20 cellular contexts compared by ENCODE assay signal in genomic region chr12:79707830-79708229, GRCh38. TPM values are rescaled to one million over a fixed set of nuclear protein-coding genes. Genes with fewer than 3 reads are reported as not detected.
DNase-seq lines count a peak whose midpoint lies in the region; ATAC-seq and TF ChIP-seq lines count a peak whose summit lies in the region.
"Had no signal": no experiment of that assay in that cellular context is flagged by ENCODE, and none has a peak within 500 bp of the region (broad histone marks: within the 10 kb centered on the region; RNA-seq: fewer than 3 reads in every experiment).

No MANE protein-coding gene starts in this region.

- H3K27ac Mint-ChIP-seq in MCF 10A (ENCODE audit: low read depth, unreplicated experiment) = no peak overlapping the region
- H3K27ac Mint-ChIP-seq: CD4-positive, CD25-positive, alpha-beta regulatory T cell; CD8-positive, alpha-beta memory T cell; IgD-negative memory B cell had no signal

- in situ Hi-C loops in T47D (cut with HindIII; ENCODE audit: low pct_unique_long_range_greater_than_20kb, low sequenced_read_pairs) = no loop called here

- POLR2A ChIA-PET in MCF 10A (lab: Yijun Ruan, JAX) = interaction anchor here (1.4 to 2.4 kb wide), 3 partner anchors 15 to 17 kb away, joined by 4 to 13 read pairs (median 5); partner anchors contain the start of gene PAWR

- ATAC-seq in left colon = peak; percentile 60
- ATAC-seq in HG03039 (IDR thresholded peaks at IDR 0.05; ENCODE audit: unreplicated experiment) = no peak
- ATAC-seq in GM21390 (IDR thresholded peaks at IDR 0.05; ENCODE audit: unreplicated experiment) = no peak

- H3K4me3 ChIP-seq in LNCaP clone FGC (ENCODE audit: low read depth, low read length) = no peak overlapping the region
- H3K4me3 ChIP-seq: HAP-1 had no signal

- no peaks in the 10 kb centered on the region for H3K9me3 Mint-ChIP-seq in MCF 10A (ENCODE audit: unreplicated experiment)
- H3K9me3 Mint-ChIP-seq: CD8-positive, alpha-beta memory T cell had no signal

- H3K4me1 Mint-ChIP-seq in MCF 10A (ENCODE audit: insufficient read depth, unreplicated experiment) = peaks cover 5% of the 10 kb centered on the region
- H3K4me1 Mint-ChIP-seq: CD4-positive, CD25-positive, alpha-beta regulatory T cell; CD8-positive, alpha-beta memory T cell; IgD-negative memory B cell had no signal

- H3K27me3 Mint-ChIP-seq in MCF 10A (ENCODE audit: insufficient read depth, unreplicated experiment) = no peaks in the 10 kb centered on the region

- H3K4me3 Mint-ChIP-seq in MCF 10A (ENCODE audit: unreplicated experiment) = no peak overlapping the region
- H3K4me3 Mint-ChIP-seq: CD4-positive, CD25-positive, alpha-beta regulatory T cell; CD8-positive, alpha-beta memory T cell; IgD-negative memory B cell had no signal

- TF ChIP-seq CTCF in MCF 10A (IDR thresholded peaks at IDR 0.05; ENCODE audit: unreplicated experiment) = no peak
- TF ChIP-seq CTCF in LNCaP clone FGC (IDR thresholded peaks at IDR 0.05; ENCODE audit: control insufficient read depth, extremely low read depth, insufficient read depth) = no peak

- CTCF ChIA-PET in MCF 10A (lab: Yijun Ruan, JAX) = interaction anchor here (0.6 to 1.1 kb wide), 2 partner anchors 14 to 377 kb away, joined by 3 to 4 read pairs; no protein-coding TSS in a partner anchor

- intact Hi-C loops in MCF 10A (cut with micrococcal nuclease) (no loop called here), left colon (cut with DNase I, micrococcal nuclease) (no loop called here)

- peak; percentile 23 for DNase-seq in DMS53 (lab: John Stamatoyannopoulos, UW)
- DNase-seq in DMS53 treated with DMSO at 0.1 percent for 48 hours (lab: John Stamatoyannopoulos, UW; ENCODE audit: unreplicated experiment) = no peak
- DNase-seq in T47D (ENCODE audit: low read depth in 1 of 2, low spot score in 1 of 2) = peak; percentile 79 to 93
- DNase-seq in MCF 10A (ENCODE audit: unreplicated experiment) = no peak
- DNase-seq in LNCaP clone FGC (ENCODE audit: low read depth) = peak; percentile 63
- no peak for DNase-seq in left colon
- DNase-seq: 8988T; BE2C; C1 segment of cervical spinal cord; CD4-positive, CD25-positive, alpha-beta regulatory T cell; CD8-positive, alpha-beta memory T cell; COR-L47; DMS 273 treated with DMSO at 0.1 percent for 48 hours; DMS79; GDM1; KBM-7 had no signal

- BruUV-seq in MCF 10A (replicated peaks; lab: Mats Ljungman, UMichigan) = no TSS peak

- no peaks in the 10 kb centered on the region for H3K36me3 Mint-ChIP-seq in MCF 10A (ENCODE audit: insufficient read depth, unreplicated experiment)
- H3K36me3 Mint-ChIP-seq: CD4-positive, CD25-positive, alpha-beta regulatory T cell; CD8-positive, alpha-beta memory T cell had no signal

RNA-seq across cellular contexts. Expression of gene PAWR, which starts 17.1 kb away (rescaled TPM):
- 248 and 330 TPM in 2 replicates for total RNA-seq in MCF 10A (2022)
- 100 to 1,000 TPM; 146 to 151 TPM for total RNA-seq in left colon

Comparison
In these comparisons a context has a peak if more than half of its experiments do, and no peak if none do; other contexts are left out.
1. DNase-seq: peak in DMS53 (single experiment), T47D (2 of 2) and LNCaP clone FGC (single experiment); none in DMS53 treated with DMSO at 0.1 percent for 48 hours (single experiment), MCF 10A (single experiment) and left colon (0 of 2).